19 cellular contexts compared by ENCODE assay signal in genomic region chr6:77474973-77475372, GRCh38. TPM values are rescaled to one million over a fixed set of nuclear protein-coding genes. Genes with fewer than 3 reads are reported as not detected.
DNase-seq lines count a peak whose midpoint lies in the region; ATAC-seq and TF ChIP-seq lines count a peak whose summit lies in the region.
"Had no signal": no experiment of that assay in that cellular context is flagged by ENCODE, and none has a peak within 500 bp of the region (broad histone marks: within the 10 kb centered on the region; RNA-seq: fewer than 3 reads in every experiment).

No MANE protein-coding gene starts in this region.

- no peak overlapping the region for H3K4ac ChIP-seq in mesenchymal stem cell (ENCODE audit: low read depth in 1 of 2, low read length in 2 of 2)

- ATAC-seq in activated T-cell treated with anti-CD3 and anti-CD28 coated beads, Interleukin-2, amount 50 U/mL, for 4 hours, result no peak
- no peak for ATAC-seq in CD8-positive, alpha-beta T cell
- ATAC-seq in T-helper 17 cell (no peak), GM21723 (IDR thresholded peaks at IDR 0.05; ENCODE audit: unreplicated experiment) (no peak)

- H3K27me3 Mint-ChIP-seq in activated T-cell treated with anti-CD3 and anti-CD28 coated beads, Interleukin-2, amount 50 U/mL, for 4 hours (ENCODE audit: low read depth), result no peaks in the 10 kb centered on the region
- no peaks in the 10 kb centered on the region for H3K27me3 Mint-ChIP-seq in CD8-positive, alpha-beta T cell (ENCODE audit: low read depth)
- no peaks in the 10 kb centered on the region for H3K27me3 Mint-ChIP-seq in T-helper 17 cell

- peaks cover 6% of the 10 kb centered on the region for H3K4me1 Mint-ChIP-seq in activated T-cell treated with anti-CD3 and anti-CD28 coated beads, Interleukin-2, amount 50 U/mL, for 4 hours (ENCODE audit: low read depth)
- peaks cover 12% of the 10 kb centered on the region for H3K4me1 Mint-ChIP-seq in CD8-positive, alpha-beta T cell (ENCODE audit: low read depth)
- peaks cover 10% of the 10 kb centered on the region for H3K4me1 Mint-ChIP-seq in T-helper 17 cell

- H2BK5ac ChIP-seq in mesenchymal stem cell (ENCODE audit: low read depth, low read length, poor library complexity, severe bottlenecking), result no peak overlapping the region

- no peaks in the 10 kb centered on the region for H3K36me3 Mint-ChIP-seq in activated T-cell treated with anti-CD3 and anti-CD28 coated beads, Interleukin-2, amount 50 U/mL, for 4 hours (ENCODE audit: insufficient read depth)
- no peaks in the 10 kb centered on the region for H3K36me3 Mint-ChIP-seq in CD8-positive, alpha-beta T cell
- peaks cover 3% of the 10 kb centered on the region for H3K36me3 Mint-ChIP-seq in T-helper 17 cell (ENCODE audit: low read depth)

- H2BK12ac ChIP-seq in mesenchymal stem cell (ENCODE audit: low read length in 2 of 2), result no peak overlapping the region

- CTCF ChIA-PET in CD8-positive, alpha-beta T cell (lab: Charles Lee), result no interaction called here

- H3K27ac ChIP-seq in CD8-positive, alpha-beta T cell (ENCODE audit: low read depth, low read length), result no peak overlapping the region
- H3K27ac ChIP-seq in mesenchymal stem cell (ENCODE audit: low read length, poor library complexity, severe bottlenecking), result no peak overlapping the region
- H3K27ac ChIP-seq: BLaER1 had no signal

- H3K4me3 ChIP-seq in CD8-positive, alpha-beta T cell (ENCODE audit: low read depth, low read length), result no peak overlapping the region
- H3K4me3 ChIP-seq in mesenchymal stem cell (ENCODE audit: insufficient read depth in 1 of 2, low read depth in 1 of 2, low read length in 2 of 2), result no peak overlapping the region
- H3K4me3 ChIP-seq: BLaER1, MG63 had no signal

- H3K4me3 Mint-ChIP-seq in activated T-cell treated with anti-CD3 and anti-CD28 coated beads, Interleukin-2, amount 50 U/mL, for 4 hours, result peak overlapping the region; percentile 20
- peak overlapping the region; percentile 47 for H3K4me3 Mint-ChIP-seq in CD8-positive, alpha-beta T cell
- no peak overlapping the region for H3K4me3 Mint-ChIP-seq in T-helper 17 cell

- intact Hi-C loops in CD8-positive, alpha-beta T cell (cut with DNase I, micrococcal nuclease), result no loop called here

- H2AFZ ChIP-seq in mesenchymal stem cell (ENCODE audit: low read depth, low read length), result no peak overlapping the region

- no peaks in the 10 kb centered on the region for H3K9me3 ChIP-seq in CD8-positive, alpha-beta T cell (ENCODE audit: low read length)
- H3K9me3 ChIP-seq in T-helper 17 cell (ENCODE audit: control insufficient read depth, low read length, poor library complexity, severe bottlenecking) (no peaks in the 10 kb centered on the region), mesenchymal stem cell (ENCODE audit: control insufficient read depth, low read length) (no peaks in the 10 kb centered on the region)
- H3K9me3 ChIP-seq: MG63 had no signal

- H3K14ac ChIP-seq in mesenchymal stem cell (ENCODE audit: low read length in 2 of 2), result peak overlapping the region in 1 of 2 experiments; percentile 48

- no peak for TF ChIP-seq CTCF in CD8-positive, alpha-beta T cell (IDR thresholded peaks at IDR 0.05)

- no peak overlapping the region for H2AK5ac ChIP-seq in mesenchymal stem cell (ENCODE audit: low read length, severe bottlenecking)

- no peak for DNase-seq in activated T-cell treated with anti-CD3 and anti-CD28 coated beads, Interleukin-2, amount 50 U/mL, for 4 hours
- no peak for DNase-seq in activated T-cell treated with anti-CD3 and anti-CD28 coated beads, Interleukin-2, amount 50 U/mL, for 1 hour
- no peak for DNase-seq in CD8-positive, alpha-beta T cell
- DNase-seq in T-helper 17 cell (no peak), mesenchymal stem cell (no peak), amygdala (lab: John Stamatoyannopoulos, UW) (no peak), OCI-M1 (lab: John Stamatoyannopoulos, UW) (no peak)
- DNase-seq: H7, IMR-90, Karpas-422, MG63, NCI-H1092, NCI-H1436 treated with DMSO at 0.1 percent for 48 hours, NCI-H2029, NCI-H345, NCI-H526, Right ventricle myocardium superior had no signal

- no peak overlapping the region for H4K91ac ChIP-seq in mesenchymal stem cell (ENCODE audit: low read length)

- H3K36me3 ChIP-seq in CD8-positive, alpha-beta T cell (ENCODE audit: insufficient read depth, low read length), result no peaks in the 10 kb centered on the region
- no peaks in the 10 kb centered on the region for H3K36me3 ChIP-seq in mesenchymal stem cell (ENCODE audit: control insufficient read depth in 1 of 2, insufficient read depth in 2 of 2, low read depth in 1 of 2, low read length in 2 of 2)
- H3K36me3 ChIP-seq: BLaER1, MG63 had no signal

- POLR2A ChIA-PET in CD8-positive, alpha-beta T cell (lab: Charles Lee), result no interaction called here

- peak overlapping the region in 1 of 2 experiments; percentile 64 for H3K18ac ChIP-seq in mesenchymal stem cell (ENCODE audit: low read depth in 1 of 2, low read length in 2 of 2)

- H3K27ac Mint-ChIP-seq in CD8-positive, alpha-beta T cell, result no peak overlapping the region
- peak overlapping the region; percentile 66 for H3K27ac Mint-ChIP-seq in T-helper 17 cell

- no peak overlapping the region for H3K23ac ChIP-seq in mesenchymal stem cell (ENCODE audit: low read length in 2 of 2)

- no peak overlapping the region for H2BK120ac ChIP-seq in mesenchymal stem cell (ENCODE audit: low read depth, low read length)

- H4K8ac ChIP-seq in mesenchymal stem cell (ENCODE audit: low read length), result no peak overlapping the region

- no peaks in the 10 kb centered on the region for H3K79me1 ChIP-seq in mesenchymal stem cell (replicated peaks; ENCODE audit: low read length, poor library complexity, severe bottlenecking)

- no peak overlapping the region for H2BK15ac ChIP-seq in mesenchymal stem cell (ENCODE audit: low read depth, poor library complexity, severe bottlenecking)

- peak overlapping the region; percentile 6 for H3K4me2 ChIP-seq in mesenchymal stem cell (ENCODE audit: low read length, poor library complexity, severe bottlenecking)
- H3K4me2 ChIP-seq: BLaER1 had no signal

- 92% methylated on average over 8 of the region's 10 CpGs for WGBS in mesenchymal stem cell

- no peaks in the 10 kb centered on the region for H3K9me3 Mint-ChIP-seq in activated T-cell treated with anti-CD3 and anti-CD28 coated beads, Interleukin-2, amount 50 U/mL, for 4 hours
- no peaks in the 10 kb centered on the region for H3K9me3 Mint-ChIP-seq in CD8-positive, alpha-beta T cell

- H3K4me1 ChIP-seq in CD8-positive, alpha-beta T cell (ENCODE audit: insufficient read depth, low read length), result no peaks in the 10 kb centered on the region
- no peaks in the 10 kb centered on the region for H3K4me1 ChIP-seq in mesenchymal stem cell (ENCODE audit: control insufficient read depth, insufficient read depth, low read depth, low read length)
- H3K4me1 ChIP-seq: BLaER1 had no signal

- no peak overlapping the region for H3K9ac ChIP-seq in mesenchymal stem cell (ENCODE audit: low read length)
- H3K9ac ChIP-seq: BLaER1 had no signal

- no peaks in the 10 kb centered on the region for H3K27me3 ChIP-seq in CD8-positive, alpha-beta T cell (ENCODE audit: insufficient read depth, low read length)
- H3K27me3 ChIP-seq in mesenchymal stem cell (ENCODE audit: control insufficient read depth in 1 of 2, insufficient read depth in 1 of 2, low read length in 2 of 2), result no peaks in the 10 kb centered on the region
- H3K27me3 ChIP-seq: BLaER1, MG63 had no signal

RNA-seq across cellular contexts. Expression of gene HTR1B, which starts 11.7 kb away (rescaled TPM):
- not detected for total RNA-seq in activated T-cell treated with anti-CD3 and anti-CD28 coated beads, Interleukin-2, amount 50 U/mL, for 4 hours
- total RNA-seq in CD8-positive, alpha-beta T cell, result not detected
- not detected for total RNA-seq in T-helper 17 cell
- polyA plus RNA-seq in mesenchymal stem cell (2013, experiment 1 of 2), result 3.3 TPM
- polyA plus RNA-seq in mesenchymal stem cell (2013, experiment 2 of 2), result 3.7 TPM
- total RNA-seq: Right ventricle myocardium superior had no signal
